Comparison of ENCODE assay signal across 1 cellular context in the genomic region with DNA sequence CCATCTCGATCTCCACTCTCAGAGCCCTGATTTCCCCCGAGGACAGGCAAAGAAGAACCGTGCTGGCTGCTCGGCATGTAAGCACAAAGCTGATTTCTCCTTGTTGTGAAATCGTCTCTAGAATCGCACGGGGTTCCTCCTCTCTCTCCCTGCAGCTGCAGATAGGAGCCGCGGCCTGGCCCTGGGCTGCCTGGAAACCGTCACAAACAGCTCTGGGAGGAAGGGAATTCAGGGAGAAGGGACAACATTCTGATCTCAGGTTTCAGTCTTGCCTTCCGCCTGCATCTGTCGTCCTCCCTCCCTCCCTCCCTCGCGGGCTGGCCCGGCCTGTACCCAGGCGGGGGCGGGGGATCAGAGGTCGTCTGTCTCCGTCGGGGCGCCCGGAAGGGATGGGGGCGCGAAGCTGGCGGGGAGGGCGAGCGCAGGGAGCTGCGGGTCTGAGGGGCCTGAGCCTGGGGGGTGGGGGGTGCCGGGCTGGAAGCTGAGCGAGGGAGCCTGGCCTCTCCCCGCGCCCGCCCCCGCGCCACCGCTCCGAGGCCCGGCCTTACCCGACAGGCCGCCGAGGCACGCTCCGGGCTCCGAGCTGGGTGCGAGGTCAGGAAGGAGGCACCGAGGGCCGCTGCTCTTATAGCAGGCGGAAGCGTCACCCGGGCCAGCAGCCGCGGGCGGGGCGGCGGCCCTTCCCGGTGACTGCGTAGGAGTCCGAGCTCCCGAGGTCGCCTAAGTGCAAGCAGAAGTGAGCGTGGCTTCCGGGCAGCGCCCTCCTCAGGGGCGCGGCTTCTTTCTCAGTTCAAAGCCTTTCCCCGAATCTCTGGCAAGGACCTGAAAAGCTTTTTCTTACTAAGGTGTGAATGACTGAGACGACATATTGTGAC.
A peak's percentile ranks its signal among the peaks of the same experiment; 100 is the strongest.
TF ChIP-seq lines count a peak whose summit lies in the region.

Gene SERPINB1 (minus strand): TSS at position 600 of the 875 bp plus-strand sequence. CDS start 1,277 bp downstream, outside the sequence.

TF ChIP-seq in H1, 55 proteins besides CTCF, POLR2A, EP300 and RAD21 (continued from another document):
- TF ChIP-seq NANOG (IDR thresholded peaks at IDR 0.05; ENCODE audit: insufficient read depth, low read depth, low read length, poor library complexity, severe bottlenecking) (no peak), SP1 (IDR thresholded peaks at IDR 0.05; ENCODE audit: low read depth, low read length) (no peak), RBBP5 (IDR thresholded peaks at IDR 0.05; ENCODE audit: borderline replicate concordance, low read depth, low read length) (peak; percentile 71), TAF1 (IDR thresholded peaks at IDR 0.05; ENCODE audit: low read depth, low read length) (peak; percentile 46; the same call in 1 of the 2 replicates), SP4 (IDR thresholded peaks at IDR 0.05; ENCODE audit: low read length) (0 out of 2 replicates have a peak, but pooled peaks have one; percentile 72), KDM4A (IDR thresholded peaks at IDR 0.05; ENCODE audit: low read depth, low read length, severe bottlenecking) (peak; percentile 84), FOSL1 (IDR thresholded peaks at IDR 0.05; ENCODE audit: insufficient read depth, low read depth, low read length) (no peak), CEBPB (IDR thresholded peaks at IDR 0.05; ENCODE audit: low read depth, low read length) (peak; percentile 76; the same call in 1 of the 2 replicates), NRF1 (IDR thresholded peaks at IDR 0.05; ENCODE audit: low read depth, low read length) (no peak), MAFK (IDR thresholded peaks at IDR 0.05; ENCODE audit: low read depth, low read length) (no peak), HDAC6 (IDR thresholded peaks at IDR 0.05; ENCODE audit: low read depth, low read length) (no peak), SIN3A (conservative IDR thresholded peaks at IDR 0.05 in 1 of 2, IDR thresholded peaks at IDR 0.05 in 1 of 2; ENCODE audit: low read depth in 1 of 2, low read length in 2 of 2) (0 out of 4 replicates have a peak, but pooled peaks of 1 of the 2 experiments have one; percentile 37), RXRA (IDR thresholded peaks at IDR 0.05; ENCODE audit: insufficient read depth, low read depth, low read length) (0 out of 2 replicates have a peak, but pooled peaks have one; percentile 40), TEAD4 (IDR thresholded peaks at IDR 0.05; ENCODE audit: low read depth, low read length) (no peak), KDM1A (IDR thresholded peaks at IDR 0.05; ENCODE audit: borderline replicate concordance, low read length) (peak; percentile 78), CTBP2 (IDR thresholded peaks at IDR 0.05; ENCODE audit: borderline replicate concordance, insufficient read depth, insufficient read length, low read length) (no peak), EZH2 (IDR thresholded peaks at IDR 0.05; ENCODE audit: low read depth, low read length, severe bottlenecking) (no peak), BRCA1 (IDR thresholded peaks at IDR 0.05; ENCODE audit: low read depth, low read length) (no peak), SIRT6 (IDR thresholded peaks at IDR 0.05; ENCODE audit: low read length) (no peak), ASH2L (IDR thresholded peaks at IDR 0.05; ENCODE audit: low read length) (peak; percentile 89), CBX8 (IDR thresholded peaks at IDR 0.05; ENCODE audit: borderline replicate concordance, low read depth, low read length) (no peak), TCF12 (IDR thresholded peaks at IDR 0.05; ENCODE audit: low read depth, low read length) (peak; percentile 52; the same call in 1 of the 2 replicates), BACH1 (IDR thresholded peaks at IDR 0.05; ENCODE audit: low read length) (no peak), PHF8 (conservative IDR thresholded peaks at IDR 0.05; ENCODE audit: low read depth, low read length) (peak; percentile 68; the same call in 1 of the 2 replicates), SUZ12 (IDR thresholded peaks at IDR 0.05; ENCODE audit: low read length) (no peak), POU5F1 (IDR thresholded peaks at IDR 0.05; ENCODE audit: low read depth, low read length) (no peak), CREB1 (IDR thresholded peaks at IDR 0.05) (peak; percentile 79), EGR1 (IDR thresholded peaks at IDR 0.05; ENCODE audit: borderline replicate concordance, low read depth, low read length) (no peak; the same call in 1 of the 2 replicates), YY1 (IDR thresholded peaks at IDR 0.05; ENCODE audit: low read depth, low read length) (no peak), USF2 (IDR thresholded peaks at IDR 0.05; ENCODE audit: low read length) (no peak), BCL11A (IDR thresholded peaks at IDR 0.05; ENCODE audit: low read depth in 2 of 2, low read length in 2 of 2) (no peak), ZNF274 (IDR thresholded peaks at IDR 0.05; ENCODE audit: borderline replicate concordance, extremely low read depth, low read length) (no peak), JUND (IDR thresholded peaks at IDR 0.05; ENCODE audit: low read length) (peak; percentile 57; the same call in 1 of the 2 replicates), POLR2AphosphoS5 (IDR thresholded peaks at IDR 0.05; ENCODE audit: low read depth, low read length) (peak; percentile 63)
